ENCODE assay signal across 1 cellular context in genomic region chr7:155227004-155227787, GRCh38.
TF ChIP-seq lines count a peak whose summit lies in the region.

No MANE protein-coding gene starts in this region.

TF ChIP-seq in IMR-90, 13 proteins besides CTCF, POLR2A, EP300 and RAD21:
- TF ChIP-seq CEBPB (IDR thresholded peaks at IDR 0.05; ENCODE audit: low read depth, low read length) = no peak
- TF ChIP-seq BHLHE40 (IDR thresholded peaks at IDR 0.05; ENCODE audit: low read depth, low read length) = no peak
- TF ChIP-seq MAFK (IDR thresholded peaks at IDR 0.05; ENCODE audit: low read depth, low read length) = no peak
- no peak for TF ChIP-seq SMC3 (IDR thresholded peaks at IDR 0.05; ENCODE audit: low read depth, low read length)
- TF ChIP-seq MXI1 (IDR thresholded peaks at IDR 0.05; ENCODE audit: borderline replicate concordance, low read depth, low read length) = no peak
- TF ChIP-seq RCOR1 (IDR thresholded peaks at IDR 0.05; ENCODE audit: insufficient replicate concordance, low read length) = no peak
- no peak for TF ChIP-seq ELK1 (IDR thresholded peaks at IDR 0.05; ENCODE audit: borderline replicate concordance, low read depth, low read length)
- TF ChIP-seq MAZ (IDR thresholded peaks at IDR 0.05; ENCODE audit: borderline replicate concordance, low read depth, low read length) = no peak
- TF ChIP-seq CHD1 (IDR thresholded peaks at IDR 0.05; ENCODE audit: low read depth, low read length) = no peak
- no peak for TF ChIP-seq NFE2L2 (IDR thresholded peaks at IDR 0.05; ENCODE audit: low read depth, low read length)
- no peak for TF ChIP-seq USF2 (IDR thresholded peaks at IDR 0.05; ENCODE audit: low read depth, low read length)
- no peak for TF ChIP-seq FOS (IDR thresholded peaks at IDR 0.05; ENCODE audit: low read depth, low read length)
- TF ChIP-seq RFX5 (IDR thresholded peaks at IDR 0.05; ENCODE audit: low read depth, low read length) = no peak
TF ChIP-seq in IMR-90: peak in this region for 0.
